Comparison of ENCODE assay signal across 12 cellular contexts in the genomic region with DNA sequence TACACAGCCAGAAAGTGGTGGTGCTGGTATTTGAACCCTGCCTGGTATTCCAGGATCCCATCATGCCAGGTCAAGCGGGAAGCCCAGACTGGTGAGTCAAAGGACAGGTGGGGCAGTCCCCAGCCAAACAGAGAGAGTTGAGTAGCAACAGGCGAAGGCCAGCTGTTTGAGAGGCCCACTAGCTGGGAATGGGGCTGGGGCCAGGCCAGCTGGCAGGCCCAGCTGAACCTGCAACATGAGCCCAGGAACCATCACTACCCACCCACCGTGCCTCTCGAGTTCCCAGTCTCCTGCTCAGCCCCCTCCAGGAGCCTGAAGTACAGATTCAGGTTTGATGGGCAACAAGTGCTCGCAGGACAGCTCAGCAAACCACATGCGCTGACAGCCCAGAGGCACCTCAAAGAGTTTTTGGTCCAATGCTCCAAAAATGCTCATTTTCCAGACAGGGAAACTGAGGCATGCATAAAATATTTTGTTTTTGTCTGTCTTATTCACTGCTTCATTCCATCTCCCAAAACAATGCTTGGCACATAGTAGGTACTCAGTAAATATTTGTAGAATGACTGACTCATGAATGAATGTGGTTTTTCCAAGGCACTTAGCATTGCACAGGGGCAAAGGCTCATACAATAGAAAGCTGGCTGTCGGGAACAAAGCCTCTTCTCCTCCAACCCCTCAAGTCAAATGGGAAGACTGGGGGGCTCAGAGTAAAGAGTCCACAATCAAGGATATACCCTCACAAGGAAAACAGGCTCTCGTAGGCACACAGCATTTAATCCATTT.
DNase-seq lines count a peak whose midpoint lies in the region; FAIRE-seq and TF ChIP-seq lines count a peak whose summit lies in the region.
"Had no signal": no experiment of that assay in that cellular context is flagged by ENCODE, and none has a peak within 500 bp of the region (broad histone marks: within the 10 kb centered on the region; RNA-seq: fewer than 3 reads in every experiment).

No MANE protein-coding gene starts in this region.

- H3K36me3 ChIP-seq in HEK293 (ENCODE audit: control insufficient read depth in 2 of 2, insufficient read depth in 1 of 2, low read length in 2 of 2), result no peaks in the 10 kb centered on the region
- H3K36me3 ChIP-seq: BE2C, left lung had no signal

- in situ Hi-C loops in ACHN (cut with HindIII; ENCODE audit: low pct_ligation_motif_present, low pct_unique_long_range_greater_than_20kb, low sequenced_read_pairs), result no loop called here

- H3K4me3 ChIP-seq in HEK293 (ENCODE audit: low read depth, low read length), result no peak overlapping the region
- no peak overlapping the region for H3K4me3 ChIP-seq in epithelial cell of esophagus (ENCODE audit: low read length)
- H3K4me3 ChIP-seq: left lung had no signal

- H3K27ac ChIP-seq in HEK293 (ENCODE audit: extremely low read depth, low read depth, low read length), result no peak overlapping the region
- H3K27ac ChIP-seq: left lung, VCaP had no signal

- CTCF ChIA-PET in HEK293 (lab: Yijun Ruan, JAX), result interaction anchor here (0.5 kb wide), 1 partner anchor 49 kb away, joined by 4 read pairs; no protein-coding TSS in a partner anchor

- no peaks in the 10 kb centered on the region for H3K9me3 ChIP-seq in HEK293 (ENCODE audit: control insufficient read depth, insufficient read depth, low read depth, low read length)
- H3K9me3 ChIP-seq: BE2C, left lung had no signal

- POLR2A ChIA-PET in HEK293 (lab: Yijun Ruan, JAX), result interaction anchor here (1.0 kb wide), 1 partner anchor 42 kb away, joined by 4 read pairs; a partner anchor contains a TSS

- TF ChIP-seq CTCF in HEK293 (tag by site-specific recombination; IDR thresholded peaks at IDR 0.05) (no peak), epithelial cell of esophagus (IDR thresholded peaks at IDR 0.05; ENCODE audit: insufficient read depth, low read depth, low read length, missing control alignments) (no peak)

- no peak for FAIRE-seq in HTR-8/SVneo (lab: Jason Lieb, UNC)

- DNase-seq in ACHN (peak; percentile 14), NCI-H82 treated with DMSO at 0.1 percent for 48 hours (lab: John Stamatoyannopoulos, UW; ENCODE audit: unreplicated experiment) (peak; percentile 27), epithelial cell of esophagus (ENCODE audit: low read depth) (peak; percentile 62), SIG-M5 treated with dmso at 0.1 percent for 504 hours (lab: John Stamatoyannopoulos, UW; ENCODE audit: unreplicated experiment) (no peak), HTR-8/SVneo (ENCODE audit: insufficient read length, low spot score) (no peak)
- DNase-seq in NK-92 treated with Interleukin-12 subunit alpha and Interleukin-12 subunit beta, amount 100 ng/mL, for 24 hours (lab: John Stamatoyannopoulos, UW), result no peak
- DNase-seq in activated naive CD4-positive, alpha-beta T cell (lab: John Stamatoyannopoulos, UW), result no peak
- DNase-seq: BE2C; left lung; stimulated activated CD4-positive, alpha-beta T cell treated with anti-CD3 and anti-CD28 coated beads, Interleukin-2, amount 100 ng/mL, for 48 hours had no signal

- peaks cover 6% of the 10 kb centered on the region; the same call in 1 of the 2 replicates for H3K4me1 ChIP-seq in HEK293 (ENCODE audit: control insufficient read depth, insufficient read depth, low read length)
- H3K4me1 ChIP-seq: BE2C had no signal

TF ChIP-seq in HEK293, 187 proteins besides CTCF, POLR2A, EP300 and RAD21:
- TF ChIP-seq SCRT2 (tag by site-specific recombination; IDR thresholded peaks at IDR 0.05) (peak; percentile 89), ZNF223 (tag by site-specific recombination; IDR thresholded peaks at IDR 0.05) (no peak), ZFHX2 (tag by site-specific recombination; conservative IDR thresholded peaks at IDR 0.05) (no peak), GLIS1 (tag by site-specific recombination; IDR thresholded peaks at IDR 0.05) (0 out of 2 replicates have a peak, but pooled peaks have one; percentile 16), ZNF670 (tag by site-specific recombination; IDR thresholded peaks at IDR 0.05; ENCODE audit: low read depth) (no peak), SCRT1 (tag by site-specific recombination; IDR thresholded peaks at IDR 0.05; ENCODE audit: borderline replicate concordance) (peak; percentile 87), ZNF530 (tag by site-specific recombination; IDR thresholded peaks at IDR 0.05; ENCODE audit: low read depth) (no peak)

Comparison
In these comparisons a context has a peak if more than half of its experiments do, and no peak if none do; other contexts are left out.
1. DNase-seq: peak in ACHN (single experiment), NCI-H82 treated with DMSO at 0.1 percent for 48 hours (single experiment) and epithelial cell of esophagus (single experiment); none in NK-92 treated with Interleukin-12 subunit alpha and Interleukin-12 subunit beta, amount 100 ng/mL, for 24 hours (single experiment), SIG-M5 treated with dmso at 0.1 percent for 504 hours (single experiment), activated naive CD4-positive, alpha-beta T cell (0 of 4) and HTR-8/SVneo (single experiment).